Comparison of ENCODE assay signal across 19 cellular contexts in the genomic region with DNA sequence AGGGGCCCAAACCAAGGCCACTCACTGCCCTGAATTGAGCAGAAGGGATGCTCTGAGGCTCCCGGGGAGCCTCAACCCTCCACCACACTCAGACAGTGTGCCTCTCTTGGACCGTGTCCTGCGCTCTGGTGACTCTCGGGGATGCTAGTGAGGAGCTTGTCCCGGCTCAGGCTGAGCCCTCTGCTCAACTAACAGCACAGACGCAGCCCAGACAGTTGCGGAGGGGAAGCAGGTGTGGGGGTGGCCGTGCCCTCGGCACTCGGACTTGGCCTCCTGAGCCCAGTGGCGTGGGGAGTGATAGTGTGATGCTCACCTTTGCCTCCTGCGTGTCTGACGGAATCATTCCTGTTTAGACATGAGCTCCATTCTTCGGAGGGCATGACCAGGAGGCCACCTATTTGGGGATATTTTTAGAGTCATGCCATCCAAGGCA.
"Had no signal": no experiment of that assay in that cellular context is flagged by ENCODE, and none has a peak within 500 bp of the region (broad histone marks: within the 10 kb centered on the region; RNA-seq: fewer than 3 reads in every experiment).

No MANE protein-coding gene starts in this region.

- ATAC-seq: activated CD8-positive, alpha-beta memory T cell treated with anti-CD3 and anti-CD28 coated beads, Interleukin-2, amount 10 ng/mL, durations not matched to agents 7 days and 5 days; heart right ventricle had no signal

- H3K9me3 ChIP-seq: esophagus muscularis mucosa, heart right ventricle, transverse colon had no signal

- H3K36me3 Mint-ChIP-seq: activated CD8-positive, alpha-beta memory T cell treated with anti-CD3 and anti-CD28 coated beads, Interleukin-2, amount 10 ng/mL, durations not matched to agents 7 days and 5 days; activated naive CD8-positive, alpha-beta T cell treated with anti-CD3 and anti-CD28 coated beads for 36 hours had no signal

- H3K27me3 ChIP-seq: brain microvascular endothelial cell had no signal

- H3K27ac ChIP-seq: brain microvascular endothelial cell, esophagus muscularis mucosa, heart right ventricle, skin epidermis, transverse colon, WERI-Rb-1 had no signal

- DNase-seq: activated CD4-positive, alpha-beta memory T cell treated with anti-CD3 and anti-CD28 coated beads, Interleukin-2, amount 10 ng/mL, durations not matched to agents 7 days and 5 days; activated CD4-positive, alpha-beta T cell treated with anti-CD3 and anti-CD28 coated beads for 4 hours; activated CD8-positive, alpha-beta memory T cell treated with anti-CD3 and anti-CD28 coated beads, Interleukin-2, amount 10 ng/mL, durations not matched to agents 7 days and 5 days; activated gamma-delta T cell treated with Interleukin-2 at 50 U/mL for 16 hours; activated naive CD8-positive, alpha-beta T cell treated with anti-CD3 and anti-CD28 coated beads for 36 hours; brain microvascular endothelial cell; effector CD4-positive, alpha-beta T cell; heart right ventricle; kidney glomerular epithelial cell; stimulated activated CD4-positive, alpha-beta T cell treated with anti-CD3 and anti-CD28 coated beads, Interleukin-15, amount 100 ng/mL, for 24 hours; stimulated activated CD4-positive, alpha-beta T cell treated with anti-CD3 and anti-CD28 coated beads, Interleukin-2, amount 100 ng/mL, for 48 hours; SW 1271; transverse colon had no signal

- H3K4me3 Mint-ChIP-seq: activated CD8-positive, alpha-beta memory T cell treated with anti-CD3 and anti-CD28 coated beads, Interleukin-2, amount 10 ng/mL, durations not matched to agents 7 days and 5 days; activated naive CD8-positive, alpha-beta T cell treated with anti-CD3 and anti-CD28 coated beads for 36 hours; stimulated activated naive CD8-positive, alpha-beta T cell treated with anti-CD3 and anti-CD28 coated beads, Interleukin-15, Interleukin-2, amounts not matched to agents 100 ng/mL and 50 ng/mL, for 24 hours had no signal

- H3K4me3 ChIP-seq: esophagus muscularis mucosa, heart right ventricle, skin epidermis, transverse colon had no signal

- H3K27ac Mint-ChIP-seq: activated CD4-positive, alpha-beta memory T cell treated with anti-CD3 and anti-CD28 coated beads, Interleukin-2, amount 10 ng/mL, durations not matched to agents 7 days and 5 days; activated CD8-positive, alpha-beta memory T cell treated with anti-CD3 and anti-CD28 coated beads, Interleukin-2, amount 10 ng/mL, durations not matched to agents 7 days and 5 days; activated naive CD8-positive, alpha-beta T cell treated with anti-CD3 and anti-CD28 coated beads for 36 hours; progenitor cell of endocrine pancreas; stimulated activated naive CD8-positive, alpha-beta T cell treated with anti-CD3 and anti-CD28 coated beads, Interleukin-15, Interleukin-2, amounts not matched to agents 100 ng/mL and 50 ng/mL, for 24 hours had no signal

- H3K36me3 ChIP-seq: brain microvascular endothelial cell, esophagus muscularis mucosa, heart right ventricle, transverse colon, WERI-Rb-1 had no signal

- H3K9me3 Mint-ChIP-seq: activated CD4-positive, alpha-beta memory T cell treated with anti-CD3 and anti-CD28 coated beads, Interleukin-2, amount 10 ng/mL, durations not matched to agents 7 days and 5 days; activated naive CD8-positive, alpha-beta T cell treated with anti-CD3 and anti-CD28 coated beads for 36 hours; central memory CD8-positive, alpha-beta T cell; stimulated activated naive CD8-positive, alpha-beta T cell treated with anti-CD3 and anti-CD28 coated beads, Interleukin-15, Interleukin-2, amounts not matched to agents 100 ng/mL and 50 ng/mL, for 24 hours had no signal
